Comparison of ENCODE assay signal across 8 cellular contexts in genomic region chr11:68314203-68314885, GRCh38. TPM values are rescaled to one million over a fixed set of nuclear protein-coding genes. Genes with fewer than 3 reads are reported as not detected.
DNase-seq lines count a peak whose midpoint lies in the region; ATAC-seq, FAIRE-seq and TF ChIP-seq lines count a peak whose summit lies in the region.

No MANE protein-coding gene starts in this region.

- no peak for ATAC-seq in activated naive CD8-positive, alpha-beta T cell treated with anti-CD3 and anti-CD28 coated beads, Interleukin-2, amount 10 ng/mL, durations not matched to agents 7 days and 5 days (ENCODE audit: low read depth)
- no peak for ATAC-seq in GM18867 (IDR thresholded peaks at IDR 0.05; ENCODE audit: unreplicated experiment)

- intact Hi-C loops in transverse colon (cut with DNase I; ENCODE audit: low total_unique reads): loop anchor here (5.0 kb wide), 1 partner anchor 68 kb away; no protein-coding TSS in a partner anchor

- peak overlapping the region; percentile 83 to 92 (median 89) for H3K27ac ChIP-seq in transverse colon

- no peak for TF ChIP-seq EP300 in transverse colon (IDR thresholded peaks at IDR 0.05; ENCODE audit: low read depth)

- peaks cover 2% of the 10 kb centered on the region for H3K36me3 Mint-ChIP-seq in activated T-cell treated with anti-CD3 and anti-CD28 coated beads, Interleukin-2, amount 50 U/mL, for 24 hours (ENCODE audit: low read depth)
- H3K36me3 Mint-ChIP-seq in activated naive CD8-positive, alpha-beta T cell treated with anti-CD3 and anti-CD28 coated beads, Interleukin-2, amount 10 ng/mL, durations not matched to agents 7 days and 5 days: peaks cover 4% of the 10 kb centered on the region

- peaks cover 2% of the 10 kb centered on the region for H3K27me3 Mint-ChIP-seq in activated T-cell treated with anti-CD3 and anti-CD28 coated beads, Interleukin-2, amount 50 U/mL, for 24 hours
- H3K27me3 Mint-ChIP-seq in activated naive CD8-positive, alpha-beta T cell treated with anti-CD3 and anti-CD28 coated beads, Interleukin-2, amount 10 ng/mL, durations not matched to agents 7 days and 5 days: peaks cover 3% of the 10 kb centered on the region

- no peak for TF ChIP-seq CTCF in transverse colon (IDR thresholded peaks at IDR 0.05)

- TF ChIP-seq POLR2A in transverse colon (IDR thresholded peaks at IDR 0.05): no peak
- no peak for TF ChIP-seq POLR2A in H54 (IDR thresholded peaks at IDR 0.05; ENCODE audit: low read depth, low read length)

- H3K4me1 Mint-ChIP-seq in activated T-cell treated with anti-CD3 and anti-CD28 coated beads, Interleukin-2, amount 50 U/mL, for 24 hours (ENCODE audit: low read depth): peaks cover 20% of the 10 kb centered on the region
- peaks cover 40% of the 10 kb centered on the region for H3K4me1 Mint-ChIP-seq in activated naive CD8-positive, alpha-beta T cell treated with anti-CD3 and anti-CD28 coated beads, Interleukin-2, amount 10 ng/mL, durations not matched to agents 7 days and 5 days

- in situ Hi-C loops in transverse colon (cut with MboI; ENCODE audit: low pct_ligation_motif_present in 1 of 4, low pct_unique_long_range_greater_than_20kb in 1 of 4, low sequenced_read_pairs in 3 of 4): no loop called here

- no peaks in the 10 kb centered on the region for H3K9me3 Mint-ChIP-seq in activated T-cell treated with anti-CD3 and anti-CD28 coated beads, Interleukin-2, amount 50 U/mL, for 24 hours
- no peaks in the 10 kb centered on the region for H3K9me3 Mint-ChIP-seq in activated naive CD8-positive, alpha-beta T cell treated with anti-CD3 and anti-CD28 coated beads, Interleukin-2, amount 10 ng/mL, durations not matched to agents 7 days and 5 days

- WGBS in transverse colon (ENCODE audit: low coverage in 1 of 2), 2 donors: 17 to 25% methylated on average over 2 to 17 of the region's 17 CpGs

- H3K27ac Mint-ChIP-seq in activated T-cell treated with anti-CD3 and anti-CD28 coated beads, Interleukin-2, amount 50 U/mL, for 24 hours: peak overlapping the region; percentile 14
- H3K27ac Mint-ChIP-seq in activated naive CD8-positive, alpha-beta T cell treated with anti-CD3 and anti-CD28 coated beads, Interleukin-2, amount 10 ng/mL, durations not matched to agents 7 days and 5 days: no peak overlapping the region

- no peaks in the 10 kb centered on the region for H3K36me3 ChIP-seq in transverse colon

- H3K4me3 ChIP-seq in transverse colon: peak overlapping the region; percentile 63 to 94 (median 88)

- H3K27me3 ChIP-seq in transverse colon: no peaks in the 10 kb centered on the region

- H3K4me3 Mint-ChIP-seq in activated T-cell treated with anti-CD3 and anti-CD28 coated beads, Interleukin-2, amount 50 U/mL, for 24 hours: peak overlapping the region; percentile 85
- H3K4me3 Mint-ChIP-seq in activated naive CD8-positive, alpha-beta T cell treated with anti-CD3 and anti-CD28 coated beads, Interleukin-2, amount 10 ng/mL, durations not matched to agents 7 days and 5 days: peak overlapping the region; percentile 92

- H3K4me1 ChIP-seq in transverse colon: peaks cover 26 to 47% (median 42%) of the 10 kb centered on the region in 4 donors

- POLR2A ChIA-PET in activated naive CD8-positive, alpha-beta T cell treated with anti-CD3 and anti-CD28 coated beads, Interleukin-2, amount 10 ng/mL, durations not matched to agents 7 days and 5 days (lab: Charles Lee): interaction anchor here (1.1 to 1.2 kb wide), 3 partner anchors 9 to 17 kb away, joined by 3 to 5 read pairs (median 4); no protein-coding TSS in a partner anchor

- H3K9me3 ChIP-seq in transverse colon: no peaks in the 10 kb centered on the region

- no peak for FAIRE-seq in H54 (lab: Jason Lieb, UNC)

- no peak for DNase-seq in activated T-cell treated with anti-CD3 and anti-CD28 coated beads, Interleukin-2, amount 50 U/mL, for 24 hours
- DNase-seq in activated T-cell treated with anti-CD3 and anti-CD28 coated beads for 4 hours (no peak), left kidney (ENCODE audit: low read depth, low spot score) (peak; percentile 57), transverse colon (no peak), H54 (ENCODE audit: insufficient read length, low spot score) (no peak), NCI-H2196 treated with DMSO at 0.1 percent for 48 hours (lab: John Stamatoyannopoulos, UW; ENCODE audit: unreplicated experiment) (no peak)
- DNase-seq in activated naive CD8-positive, alpha-beta T cell treated with anti-CD3 and anti-CD28 coated beads, Interleukin-2, amount 10 ng/mL, durations not matched to agents 7 days and 5 days: no peak

RNA-seq across cellular contexts. Expression of gene LRP5, which starts 2.0 kb away (rescaled TPM):
- 10 to 100 TPM; 22.3 to 23.3 TPM for total RNA-seq in activated naive CD8-positive, alpha-beta T cell treated with anti-CD3 and anti-CD28 coated beads, Interleukin-2, amount 10 ng/mL, durations not matched to agents 7 days and 5 days
- 100 to 1,000 TPM in 1 of 4 donors, 10 to 100 TPM in 3; 72.6 to 138 (median 82.3) TPM for total RNA-seq in transverse colon

RNA-seq across cellular contexts. Expression of gene C11orf24, which starts 42.6 kb away (rescaled TPM):
- total RNA-seq in activated naive CD8-positive, alpha-beta T cell treated with anti-CD3 and anti-CD28 coated beads, Interleukin-2, amount 10 ng/mL, durations not matched to agents 7 days and 5 days: 10 to 100 TPM; 23.1 to 23.5 TPM
- 100 to 1,000 TPM in 1 of 4 donors, 10 to 100 TPM in 3; 31.4 to 130 (median 56.6) TPM for total RNA-seq in transverse colon
